ENCODE assay signal across 15 cellular contexts in genomic region chr10:93695720-93696119, GRCh38. TPM values are rescaled to one million over a fixed set of nuclear protein-coding genes. Genes with fewer than 3 reads are reported as not detected.
DNase-seq lines count a peak whose midpoint lies in the region; ATAC-seq, FAIRE-seq and TF ChIP-seq lines count a peak whose summit lies in the region.
"Had no signal": no experiment of that assay in that cellular context is flagged by ENCODE, and none has a peak within 500 bp of the region (broad histone marks: within the 10 kb centered on the region; RNA-seq: fewer than 3 reads in every experiment).

No MANE protein-coding gene starts in this region.

- no peaks in the 10 kb centered on the region for H3K9me3 ChIP-seq in A549

- CTCF ChIA-PET in A549 (lab: Yijun Ruan, JAX): interaction anchor here (0.6 to 1.6 kb wide), 2 partner anchors 17 to 620 kb away, joined by 4 to 7 read pairs; no protein-coding TSS in a partner anchor

- POLR2A ChIA-PET in A549 (lab: Yijun Ruan, JAX): no interaction called here

- no peak overlapping the region for H3K27ac ChIP-seq in A549
- H3K27ac ChIP-seq: C4-2B, RWPE1 had no signal

- no peak for ATAC-seq in A549
- ATAC-seq in left colon: peak; percentile 79
- ATAC-seq in GM18868 (IDR thresholded peaks at IDR 0.05; ENCODE audit: unreplicated experiment): no peak
- ATAC-seq in left lobe of liver: no peak
- ATAC-seq: PC-3 had no signal

- FAIRE-seq in A549 (lab: Jason Lieb, UNC) (no peak), H54 (lab: Jason Lieb, UNC) (peak; percentile 48)
- FAIRE-seq: HTR-8/SVneo had no signal

- TF ChIP-seq EP300 in A549 (IDR thresholded peaks at IDR 0.05): no peak

- intact Hi-C loops in left colon (cut with DNase I, micrococcal nuclease): loop anchor here in 1 of 2 donors (10.0 kb wide), 1 partner anchor 119 kb away; no protein-coding TSS in a partner anchor

- TF ChIP-seq POLR2A in A549 (IDR thresholded peaks at IDR 0.05; ENCODE audit: low read length): no peak
- TF ChIP-seq POLR2A in H54 (IDR thresholded peaks at IDR 0.05; ENCODE audit: low read depth, low read length): no peak

- DNase-seq in A549 (ENCODE audit: low read depth in 1 of 2, low spot score in 1 of 2) (no peak), H54 (ENCODE audit: insufficient read length, low spot score) (no peak), NCI-H2171 treated with DMSO at 0.1 percent for 48 hours (lab: John Stamatoyannopoulos, UW) (peak; percentile 90), left colon (no peak), hepatic stellate cell (ENCODE audit: low spot score) (no peak), left lobe of liver (ENCODE audit: low spot score) (no peak)
- DNase-seq: DMS153, H9, NCI-H2029 treated with DMSO at 0.1 percent for 48 hours, NCI-H526 treated with DMSO at 0.1 percent for 48 hours, PC-3 had no signal

- H3K4me3 ChIP-seq in A549: no peak overlapping the region

- no peak overlapping the region for H3K4me2 ChIP-seq in A549

- 70% methylated on average over 2 of the region's 2 CpGs for WGBS in A549 (ENCODE audit: missing lambda C conversion rate)

- no peak for TF ChIP-seq RAD21 in A549 (conservative IDR thresholded peaks at IDR 0.05 in 1 of 2, IDR thresholded peaks at IDR 0.05 in 1 of 2)

- peaks cover 3% of the 10 kb centered on the region; the same call in 2 of the 3 replicates for H3K4me1 ChIP-seq in A549

- no peak for TF ChIP-seq CTCF in A549 (IDR thresholded peaks at IDR 0.05)

TF ChIP-seq in A549, 52 proteins besides CTCF, POLR2A, EP300 and RAD21:
- TF ChIP-seq REST (IDR thresholded peaks at IDR 0.05) (no peak), USF2 (IDR thresholded peaks at IDR 0.05) (0 out of 2 replicates have a peak, but pooled peaks have one; percentile 19)

RNA-seq across cellular contexts. Expression of gene FRA10AC1, which starts 6.7 kb away (rescaled TPM):
- polyA plus RNA-seq in A549 (2011; rRNA removed) (10.0 and 20.5 TPM in 2 replicates), A549 (2017; fragmentation: RNase III; extraction: RNeasy Plus Mini Kit Qiagen cat#74134 plus additional on column Dnase treatment) (10.4 to 11.1 TPM (median 10.8 TPM) in 3 replicates)
- 2.1 and 2.8 TPM in 2 replicates for polyA plus RNA-seq in A549 (2012; cell fraction: cytosol; rRNA removed)
- 2.2 and 3.9 TPM in 2 replicates for polyA plus RNA-seq in A549 (2012; cell fraction: nucleus; rRNA removed)
- 3.3 and 5.0 TPM in 2 replicates for polyA minus RNA-seq in A549 (2011; rRNA and poly(A)+ RNA removed)
- total RNA-seq in left colon (10 to 100 TPM in 1 of 2 donors, 1 to 10 TPM in 1; 8.3 to 14.6 TPM), left lobe of liver (2.9 TPM)
